Comparison of ENCODE assay signal across 17 cellular contexts in genomic region chr11:85950317-85951048, GRCh38.
A peak's percentile ranks its signal among the peaks of the same experiment; 100 is the strongest.
DNase-seq lines count a peak whose midpoint lies in the region; ATAC-seq and TF ChIP-seq lines count a peak whose summit lies in the region.
"Had no signal": no experiment of that assay in that cellular context is flagged by ENCODE, and none has a peak within 500 bp of the region (broad histone marks: within the 10 kb centered on the region; RNA-seq: fewer than 3 reads in every experiment).

No MANE protein-coding gene starts in this region.

- H3K36me3 Mint-ChIP-seq in activated CD8-positive, alpha-beta memory T cell treated with anti-CD3 and anti-CD28 coated beads, Interleukin-2, amount 10 ng/mL, durations not matched to agents 7 days and 5 days, result peaks cover 37% of the 10 kb centered on the region
- H3K36me3 Mint-ChIP-seq in activated naive CD8-positive, alpha-beta T cell treated with anti-CD3 and anti-CD28 coated beads, Interleukin-2, amount 50 U/mL, for 24 hours (ENCODE audit: low read depth), result peaks cover 37% of the 10 kb centered on the region
- H3K36me3 Mint-ChIP-seq in stimulated activated effector memory CD8-positive, alpha-beta T cell treated with anti-CD3 and anti-CD28 coated beads, Interleukin-12 subunit alpha, Interleukin-12 subunit beta, amount 100 ng/mL, for 72 hours, result peaks cover 89% of the 10 kb centered on the region

- no peak for ATAC-seq in activated CD8-positive, alpha-beta memory T cell treated with anti-CD3 and anti-CD28 coated beads, Interleukin-2, amount 10 ng/mL, durations not matched to agents 7 days and 5 days
- ATAC-seq in activated naive CD8-positive, alpha-beta T cell treated with anti-CD3 and anti-CD28 coated beads, Interleukin-2, amount 50 U/mL, for 24 hours, result no peak
- no peak for ATAC-seq in stimulated activated effector memory CD8-positive, alpha-beta T cell treated with anti-CD3 and anti-CD28 coated beads, Interleukin-12 subunit alpha, Interleukin-12 subunit beta, amount 100 ng/mL, for 72 hours
- ATAC-seq in GM21447 (IDR thresholded peaks at IDR 0.05; ENCODE audit: unreplicated experiment), result no peak
- ATAC-seq in GM21367 (IDR thresholded peaks at IDR 0.05; ENCODE audit: unreplicated experiment), result no peak
- no peak for ATAC-seq in GM18858 (IDR thresholded peaks at IDR 0.05; ENCODE audit: unreplicated experiment)

- no peaks in the 10 kb centered on the region for H3K27me3 Mint-ChIP-seq in activated CD8-positive, alpha-beta memory T cell treated with anti-CD3 and anti-CD28 coated beads, Interleukin-2, amount 10 ng/mL, durations not matched to agents 7 days and 5 days
- no peaks in the 10 kb centered on the region for H3K27me3 Mint-ChIP-seq in activated naive CD8-positive, alpha-beta T cell treated with anti-CD3 and anti-CD28 coated beads, Interleukin-2, amount 50 U/mL, for 24 hours

- CTCF ChIA-PET in activated CD8-positive, alpha-beta memory T cell treated with anti-CD3 and anti-CD28 coated beads, Interleukin-2, amount 10 ng/mL, durations not matched to agents 7 days and 5 days (lab: Charles Lee), result interaction anchor here (0.7 kb wide), 1 partner anchor 96 kb away, joined by 3 read pairs; the partner anchor contains the start of gene CCDC83

- H3K9me3 Mint-ChIP-seq in activated CD8-positive, alpha-beta memory T cell treated with anti-CD3 and anti-CD28 coated beads, Interleukin-2, amount 10 ng/mL, durations not matched to agents 7 days and 5 days (ENCODE audit: low read depth), result peaks cover 13% of the 10 kb centered on the region
- H3K9me3 Mint-ChIP-seq in activated naive CD8-positive, alpha-beta T cell treated with anti-CD3 and anti-CD28 coated beads, Interleukin-2, amount 50 U/mL, for 24 hours, result peaks cover 44% of the 10 kb centered on the region
- peaks cover 15% of the 10 kb centered on the region for H3K9me3 Mint-ChIP-seq in stimulated activated effector memory CD8-positive, alpha-beta T cell treated with anti-CD3 and anti-CD28 coated beads, Interleukin-12 subunit alpha, Interleukin-12 subunit beta, amount 100 ng/mL, for 72 hours

- peak overlapping the region; percentile 56 for H3K27ac Mint-ChIP-seq in activated CD8-positive, alpha-beta memory T cell treated with anti-CD3 and anti-CD28 coated beads, Interleukin-2, amount 10 ng/mL, durations not matched to agents 7 days and 5 days
- H3K27ac Mint-ChIP-seq in activated naive CD8-positive, alpha-beta T cell treated with anti-CD3 and anti-CD28 coated beads, Interleukin-2, amount 50 U/mL, for 24 hours, result peak overlapping the region; percentile 42
- peak overlapping the region; percentile 4 for H3K27ac Mint-ChIP-seq in stimulated activated effector memory CD8-positive, alpha-beta T cell treated with anti-CD3 and anti-CD28 coated beads, Interleukin-12 subunit alpha, Interleukin-12 subunit beta, amount 100 ng/mL, for 72 hours

- in situ Hi-C loops in GM18951 (cut with MboI; ENCODE audit: low sequenced_read_pairs, unreplicated experiment), result no loop called here

- DNase-seq in activated CD8-positive, alpha-beta memory T cell treated with anti-CD3 and anti-CD28 coated beads, Interleukin-2, amount 10 ng/mL, durations not matched to agents 7 days and 5 days, result no peak
- DNase-seq in activated CD8-positive, alpha-beta memory T cell treated with anti-CD3 and anti-CD28 coated beads for 24 hours, result no peak
- DNase-seq in activated naive CD8-positive, alpha-beta T cell treated with anti-CD3 and anti-CD28 coated beads, Interleukin-2, amount 50 U/mL, for 24 hours, result no peak
- DNase-seq in stimulated activated effector memory CD8-positive, alpha-beta T cell treated with anti-CD3 and anti-CD28 coated beads, Interleukin-12 subunit alpha, Interleukin-12 subunit beta, amount 100 ng/mL, for 72 hours (ENCODE audit: low spot score in 2 of 2), result no peak
- DNase-seq: C1 segment of cervical spinal cord, DMS 273 treated with DMSO at 0.1 percent for 48 hours, GF-D8, NCI-H1092, NCI-H2081 treated with DMSO at 0.1 percent for 48 hours, NCI-H510A, NCI-H774, SHP77, SK-N-SH had no signal

- H3K4me1 Mint-ChIP-seq in activated CD8-positive, alpha-beta memory T cell treated with anti-CD3 and anti-CD28 coated beads, Interleukin-2, amount 10 ng/mL, durations not matched to agents 7 days and 5 days, result peaks cover 46% of the 10 kb centered on the region
- H3K4me1 Mint-ChIP-seq in activated naive CD8-positive, alpha-beta T cell treated with anti-CD3 and anti-CD28 coated beads, Interleukin-2, amount 50 U/mL, for 24 hours, result peaks cover 47% of the 10 kb centered on the region
- H3K4me1 Mint-ChIP-seq in stimulated activated effector memory CD8-positive, alpha-beta T cell treated with anti-CD3 and anti-CD28 coated beads, Interleukin-12 subunit alpha, Interleukin-12 subunit beta, amount 100 ng/mL, for 72 hours, result peaks cover 43% of the 10 kb centered on the region

- no peak overlapping the region for H3K4me3 Mint-ChIP-seq in activated CD8-positive, alpha-beta memory T cell treated with anti-CD3 and anti-CD28 coated beads, Interleukin-2, amount 10 ng/mL, durations not matched to agents 7 days and 5 days
- H3K4me3 Mint-ChIP-seq in activated naive CD8-positive, alpha-beta T cell treated with anti-CD3 and anti-CD28 coated beads, Interleukin-2, amount 50 U/mL, for 24 hours, result no peak overlapping the region
- no peak overlapping the region for H3K4me3 Mint-ChIP-seq in stimulated activated effector memory CD8-positive, alpha-beta T cell treated with anti-CD3 and anti-CD28 coated beads, Interleukin-12 subunit alpha, Interleukin-12 subunit beta, amount 100 ng/mL, for 72 hours

- peak; percentile 14 for TF ChIP-seq POLR2A in GM18951 (IDR thresholded peaks at IDR 0.05; ENCODE audit: extremely low read depth, insufficient read depth, insufficient read length)

Comparison
In these comparisons a context has a peak if more than half of its experiments do, and no peak if none do; other contexts are left out.
1. H3K27ac Mint-ChIP-seq: peak in every context shown above with its lines; median percentile 56 in activated CD8-positive, alpha-beta memory T cell treated with anti-CD3 and anti-CD28 coated beads, Interleukin-2, amount 10 ng/mL, durations not matched to agents 7 days and 5 days; 42 in activated naive CD8-positive, alpha-beta T cell treated with anti-CD3 and anti-CD28 coated beads, Interleukin-2, amount 50 U/mL, for 24 hours; 4 in stimulated activated effector memory CD8-positive, alpha-beta T cell treated with anti-CD3 and anti-CD28 coated beads, Interleukin-12 subunit alpha, Interleukin-12 subunit beta, amount 100 ng/mL, for 72 hours.